Comparison of ENCODE assay signal across 9 cellular contexts in the genomic region with DNA sequence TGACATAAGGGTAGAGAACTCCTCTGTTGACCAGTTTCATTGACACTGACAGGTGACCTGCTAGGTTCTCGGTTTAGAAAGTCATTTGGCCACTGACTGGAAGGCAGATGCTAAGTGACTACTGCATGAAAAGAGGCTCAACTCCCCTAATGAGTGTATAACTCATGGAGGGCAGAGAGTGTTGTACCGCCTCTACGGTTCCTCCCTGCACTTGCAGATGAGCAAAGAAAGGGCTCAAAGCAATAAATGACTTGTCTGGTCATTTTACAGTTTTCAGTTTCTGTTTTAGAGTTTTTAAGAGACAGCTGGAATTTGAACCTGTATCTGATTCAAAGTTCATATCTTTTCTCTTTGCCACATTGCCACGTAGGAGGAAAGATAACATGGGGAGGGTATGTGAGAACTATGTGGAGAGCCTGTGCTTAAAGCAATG. TPM values are rescaled to one million over a fixed set of nuclear protein-coding genes. Genes with fewer than 3 reads are reported as not detected.
A peak's percentile ranks its signal among the peaks of the same experiment; 100 is the strongest.
DNase-seq lines count a peak whose midpoint lies in the region; ATAC-seq lines count a peak whose summit lies in the region.
"Had no signal": no experiment of that assay in that cellular context is flagged by ENCODE, and none has a peak within 500 bp of the region (broad histone marks: within the 10 kb centered on the region; RNA-seq: fewer than 3 reads in every experiment).

No MANE protein-coding gene starts in this region.

- peak; percentile 94 for ATAC-seq in HG02588 (IDR thresholded peaks at IDR 0.05; ENCODE audit: unreplicated experiment)
- ATAC-seq in HG03558 (IDR thresholded peaks at IDR 0.05; ENCODE audit: extremely low read depth, unreplicated experiment): peak; percentile 92
- peak; percentile 77 to 89 for ATAC-seq in stimulated activated naive B cell treated with anti-CD40 and anti-IgM and Interleukin-4, amounts not matched to agents 10 μg/mL and 1 μg/mL and 100 μg/mL, for 72 hours (replicated peaks)

- H3K27ac Mint-ChIP-seq in activated CD4-positive, alpha-beta memory T cell treated with anti-CD3 and anti-CD28 coated beads for 36 hours: no peak overlapping the region
- no peak overlapping the region for H3K27ac Mint-ChIP-seq in activated CD4-positive, alpha-beta memory T cell treated with anti-CD3 and anti-CD28 coated beads, Interleukin-2, amount 10 ng/mL, durations not matched to agents 7 days and 5 days
- H3K27ac Mint-ChIP-seq in stimulated activated naive B cell treated with anti-CD40 and anti-IgM and Interleukin-4, amounts not matched to agents 10 μg/mL and 1 μg/mL and 100 μg/mL, for 72 hours: peak overlapping the region; percentile 49

- H3K36me3 Mint-ChIP-seq in activated CD4-positive, alpha-beta memory T cell treated with anti-CD3 and anti-CD28 coated beads for 36 hours: no peaks in the 10 kb centered on the region
- H3K36me3 Mint-ChIP-seq in activated CD4-positive, alpha-beta memory T cell treated with anti-CD3 and anti-CD28 coated beads, Interleukin-2, amount 10 ng/mL, durations not matched to agents 7 days and 5 days (ENCODE audit: low read depth): no peaks in the 10 kb centered on the region
- H3K36me3 Mint-ChIP-seq in stimulated activated naive B cell treated with anti-CD40 and anti-IgM and Interleukin-4, amounts not matched to agents 10 μg/mL and 1 μg/mL and 100 μg/mL, for 72 hours: no peaks in the 10 kb centered on the region

- no peaks in the 10 kb centered on the region for H3K27me3 Mint-ChIP-seq in activated CD4-positive, alpha-beta memory T cell treated with anti-CD3 and anti-CD28 coated beads for 36 hours
- no peaks in the 10 kb centered on the region for H3K27me3 Mint-ChIP-seq in activated CD4-positive, alpha-beta memory T cell treated with anti-CD3 and anti-CD28 coated beads, Interleukin-2, amount 10 ng/mL, durations not matched to agents 7 days and 5 days
- no peaks in the 10 kb centered on the region for H3K27me3 Mint-ChIP-seq in stimulated activated naive B cell treated with anti-CD40 and anti-IgM and Interleukin-4, amounts not matched to agents 10 μg/mL and 1 μg/mL and 100 μg/mL, for 72 hours

- H3K9me3 Mint-ChIP-seq in activated CD4-positive, alpha-beta memory T cell treated with anti-CD3 and anti-CD28 coated beads for 36 hours: no peaks in the 10 kb centered on the region
- no peaks in the 10 kb centered on the region for H3K9me3 Mint-ChIP-seq in activated CD4-positive, alpha-beta memory T cell treated with anti-CD3 and anti-CD28 coated beads, Interleukin-2, amount 10 ng/mL, durations not matched to agents 7 days and 5 days
- H3K9me3 Mint-ChIP-seq in stimulated activated naive B cell treated with anti-CD40 and anti-IgM and Interleukin-4, amounts not matched to agents 10 μg/mL and 1 μg/mL and 100 μg/mL, for 72 hours: no peaks in the 10 kb centered on the region
- H3K9me3 Mint-ChIP-seq: neural crest cell had no signal

- intact Hi-C loops in activated CD4-positive, alpha-beta memory T cell treated with anti-CD3 and anti-CD28 coated beads for 36 hours (cut with micrococcal nuclease): no loop called here

- peaks cover 26% of the 10 kb centered on the region for H3K4me1 Mint-ChIP-seq in activated CD4-positive, alpha-beta memory T cell treated with anti-CD3 and anti-CD28 coated beads for 36 hours (ENCODE audit: low read depth)
- peaks cover 39% of the 10 kb centered on the region for H3K4me1 Mint-ChIP-seq in activated CD4-positive, alpha-beta memory T cell treated with anti-CD3 and anti-CD28 coated beads, Interleukin-2, amount 10 ng/mL, durations not matched to agents 7 days and 5 days
- peaks cover 26 to 44% of the 10 kb centered on the region in 2 donors for H3K4me1 Mint-ChIP-seq in stimulated activated naive B cell treated with anti-CD40 and anti-IgM and Interleukin-4, amounts not matched to agents 10 μg/mL and 1 μg/mL and 100 μg/mL, for 72 hours

- POLR2A ChIA-PET in activated CD4-positive, alpha-beta memory T cell treated with anti-CD3 and anti-CD28 coated beads for 36 hours (lab: Charles Lee): no interaction called here
- POLR2A ChIA-PET in activated CD4-positive, alpha-beta memory T cell treated with anti-CD3 and anti-CD28 coated beads, Interleukin-2, amount 10 ng/mL, durations not matched to agents 7 days and 5 days (lab: Charles Lee): interaction anchor here (0.7 to 1.1 kb wide), 2 partner anchors 9 to 80 kb away, joined by 3 read pairs; a partner anchor contains a TSS

- CTCF ChIA-PET in activated CD4-positive, alpha-beta memory T cell treated with anti-CD3 and anti-CD28 coated beads for 36 hours (lab: Charles Lee): no interaction called here
- CTCF ChIA-PET in activated CD4-positive, alpha-beta memory T cell treated with anti-CD3 and anti-CD28 coated beads, Interleukin-2, amount 10 ng/mL, durations not matched to agents 7 days and 5 days (lab: Charles Lee): no interaction called here

- no peak overlapping the region for H3K4me3 Mint-ChIP-seq in activated CD4-positive, alpha-beta memory T cell treated with anti-CD3 and anti-CD28 coated beads for 36 hours
- no peak overlapping the region for H3K4me3 Mint-ChIP-seq in activated CD4-positive, alpha-beta memory T cell treated with anti-CD3 and anti-CD28 coated beads, Interleukin-2, amount 10 ng/mL, durations not matched to agents 7 days and 5 days
- no peak overlapping the region for H3K4me3 Mint-ChIP-seq in stimulated activated naive B cell treated with anti-CD40 and anti-IgM and Interleukin-4, amounts not matched to agents 10 μg/mL and 1 μg/mL and 100 μg/mL, for 72 hours
- H3K4me3 Mint-ChIP-seq: neural crest cell had no signal

- DNase-seq in activated CD4-positive, alpha-beta memory T cell treated with anti-CD3 and anti-CD28 coated beads for 36 hours: peak; percentile 19
- DNase-seq in activated CD4-positive, alpha-beta memory T cell treated with anti-CD3 and anti-CD28 coated beads, Interleukin-2, amount 10 ng/mL, durations not matched to agents 7 days and 5 days: no peak
- DNase-seq in stimulated activated naive B cell treated with anti-CD40 and anti-IgM and Interleukin-4, amounts not matched to agents 10 μg/mL and 1 μg/mL and 100 μg/mL, for 72 hours: no peak
- DNase-seq in occipital lobe (lab: John Stamatoyannopoulos, UW) (no peak), SKM-1 treated with dmso at 0.1 percent for 144 hours (lab: John Stamatoyannopoulos, UW; ENCODE audit: unreplicated experiment) (no peak)
- no peak for DNase-seq in stimulated activated naive CD4-positive, alpha-beta T cell (lab: John Stamatoyannopoulos, UW)

RNA-seq across cellular contexts. Expression of a gene that starts 2.9 kb away (rescaled TPM):
- total RNA-seq in activated CD4-positive, alpha-beta memory T cell treated with anti-CD3 and anti-CD28 coated beads for 36 hours: under 1 TPM; 0.55 to 0.65 TPM
- 1 to 10 TPM; 4.1 to 4.2 TPM for total RNA-seq in activated CD4-positive, alpha-beta memory T cell treated with anti-CD3 and anti-CD28 coated beads, Interleukin-2, amount 10 ng/mL, durations not matched to agents 7 days and 5 days
- total RNA-seq in occipital lobe: 3.4 TPM
- total RNA-seq: neural crest cell had no signal
